1 cellular context compared by ENCODE assay signal in genomic region chr16:31286421-31287032, GRCh38.
TF ChIP-seq lines count a peak whose summit lies in the region.

No MANE protein-coding gene starts in this region.

TF ChIP-seq in GM12878, 131 proteins besides CTCF, POLR2A, EP300 and RAD21 (continued from another document and continues in another):
- TF ChIP-seq E2F4 (IDR thresholded peaks at IDR 0.05; ENCODE audit: low read depth, low read length) (no peak), PML (IDR thresholded peaks at IDR 0.05; ENCODE audit: low read length) (no peak), ZBTB33 (IDR thresholded peaks at IDR 0.05) (no peak), SKIL (IDR thresholded peaks at IDR 0.05; ENCODE audit: low read depth, poor library complexity, severe bottlenecking) (peak; percentile 61), MYB (IDR thresholded peaks at IDR 0.05; ENCODE audit: borderline replicate concordance, low read depth, low read length) (no peak), EGR1 (IDR thresholded peaks at IDR 0.05; ENCODE audit: borderline replicate concordance in 1 of 2, low read depth in 2 of 2, low read length in 2 of 2) (no peak), SUPT20H (IDR thresholded peaks at IDR 0.05; ENCODE audit: borderline replicate concordance, control insufficient read depth, low read depth, low read length) (no peak), MEF2B (IDR thresholded peaks at IDR 0.05; ENCODE audit: partially characterized antibody, poor library complexity, severe bottlenecking) (peak; percentile 72), CHD2 (IDR thresholded peaks at IDR 0.05; ENCODE audit: borderline replicate concordance, low read depth, low read length) (no peak), SRF (IDR thresholded peaks at IDR 0.05; ENCODE audit: low read depth in 2 of 2, low read length in 2 of 2) (no peak), YBX1 (IDR thresholded peaks at IDR 0.05) (no peak), SP1 (IDR thresholded peaks at IDR 0.05; ENCODE audit: low read depth, low read length) (no peak), GATAD2B (conservative IDR thresholded peaks at IDR 0.05; ENCODE audit: low read depth) (no peak), KAT2A (conservative IDR thresholded peaks at IDR 0.05; ENCODE audit: control insufficient read depth, low read depth, low read length) (no peak), ZSCAN29 (IDR thresholded peaks at IDR 0.05) (no peak), CEBPB (IDR thresholded peaks at IDR 0.05; ENCODE audit: borderline replicate concordance in 1 of 2, low read depth in 2 of 2, low read length in 2 of 2) (no peak), ZNF207 (IDR thresholded peaks at IDR 0.05; ENCODE audit: borderline replicate concordance) (no peak), IRF3 (IDR thresholded peaks at IDR 0.05) (no peak), IKZF2 (IDR thresholded peaks at IDR 0.05) (peak; percentile 76 to 83), EZH2 (IDR thresholded peaks at IDR 0.05; ENCODE audit: borderline replicate concordance, control insufficient read depth, low read depth, low read length) (no peak), ZNF274 (IDR thresholded peaks at IDR 0.05; ENCODE audit: insufficient read depth, insufficient read length) (no peak), ATF7 (IDR thresholded peaks at IDR 0.05; ENCODE audit: low read depth) (peak; percentile 84), RB1 (IDR thresholded peaks at IDR 0.05; ENCODE audit: borderline replicate concordance) (no peak), PAX5 (IDR thresholded peaks at IDR 0.05; ENCODE audit: borderline replicate concordance, low read depth, low read length) (no peak), MEF2A (IDR thresholded peaks at IDR 0.05; ENCODE audit: insufficient read depth, low read depth, low read length) (0 out of 2 replicates have a peak, but pooled peaks have one; percentile 10), STAT3 (IDR thresholded peaks at IDR 0.05; ENCODE audit: low read depth, low read length) (no peak), USF2 (IDR thresholded peaks at IDR 0.05; ENCODE audit: borderline replicate concordance, low read depth, low read length) (no peak), POLR2AphosphoS5 (IDR thresholded peaks at IDR 0.05; ENCODE audit: low read length) (no peak), CEBPZ (IDR thresholded peaks at IDR 0.05; ENCODE audit: low read depth, low read length) (no peak)
- TF ChIP-seq, protein P1, sequence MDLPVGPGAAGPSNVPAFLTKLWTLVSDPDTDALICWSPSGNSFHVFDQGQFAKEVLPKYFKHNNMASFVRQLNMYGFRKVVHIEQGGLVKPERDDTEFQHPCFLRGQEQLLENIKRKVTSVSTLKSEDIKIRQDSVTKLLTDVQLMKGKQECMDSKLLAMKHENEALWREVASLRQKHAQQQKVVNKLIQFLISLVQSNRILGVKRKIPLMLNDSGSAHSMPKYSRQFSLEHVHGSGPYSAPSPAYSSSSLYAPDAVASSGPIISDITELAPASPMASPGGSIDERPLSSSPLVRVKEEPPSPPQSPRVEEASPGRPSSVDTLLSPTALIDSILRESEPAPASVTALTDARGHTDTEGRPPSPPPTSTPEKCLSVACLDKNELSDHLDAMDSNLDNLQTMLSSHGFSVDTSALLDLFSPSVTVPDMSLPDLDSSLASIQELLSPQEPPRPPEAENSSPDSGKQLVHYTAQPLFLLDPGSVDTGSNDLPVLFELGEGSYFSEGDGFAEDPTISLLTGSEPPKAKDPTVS (IDR thresholded peaks at IDR 0.05; ENCODE audit: low read depth, low read length), result no peak
- TF ChIP-seq, protein P2, sequence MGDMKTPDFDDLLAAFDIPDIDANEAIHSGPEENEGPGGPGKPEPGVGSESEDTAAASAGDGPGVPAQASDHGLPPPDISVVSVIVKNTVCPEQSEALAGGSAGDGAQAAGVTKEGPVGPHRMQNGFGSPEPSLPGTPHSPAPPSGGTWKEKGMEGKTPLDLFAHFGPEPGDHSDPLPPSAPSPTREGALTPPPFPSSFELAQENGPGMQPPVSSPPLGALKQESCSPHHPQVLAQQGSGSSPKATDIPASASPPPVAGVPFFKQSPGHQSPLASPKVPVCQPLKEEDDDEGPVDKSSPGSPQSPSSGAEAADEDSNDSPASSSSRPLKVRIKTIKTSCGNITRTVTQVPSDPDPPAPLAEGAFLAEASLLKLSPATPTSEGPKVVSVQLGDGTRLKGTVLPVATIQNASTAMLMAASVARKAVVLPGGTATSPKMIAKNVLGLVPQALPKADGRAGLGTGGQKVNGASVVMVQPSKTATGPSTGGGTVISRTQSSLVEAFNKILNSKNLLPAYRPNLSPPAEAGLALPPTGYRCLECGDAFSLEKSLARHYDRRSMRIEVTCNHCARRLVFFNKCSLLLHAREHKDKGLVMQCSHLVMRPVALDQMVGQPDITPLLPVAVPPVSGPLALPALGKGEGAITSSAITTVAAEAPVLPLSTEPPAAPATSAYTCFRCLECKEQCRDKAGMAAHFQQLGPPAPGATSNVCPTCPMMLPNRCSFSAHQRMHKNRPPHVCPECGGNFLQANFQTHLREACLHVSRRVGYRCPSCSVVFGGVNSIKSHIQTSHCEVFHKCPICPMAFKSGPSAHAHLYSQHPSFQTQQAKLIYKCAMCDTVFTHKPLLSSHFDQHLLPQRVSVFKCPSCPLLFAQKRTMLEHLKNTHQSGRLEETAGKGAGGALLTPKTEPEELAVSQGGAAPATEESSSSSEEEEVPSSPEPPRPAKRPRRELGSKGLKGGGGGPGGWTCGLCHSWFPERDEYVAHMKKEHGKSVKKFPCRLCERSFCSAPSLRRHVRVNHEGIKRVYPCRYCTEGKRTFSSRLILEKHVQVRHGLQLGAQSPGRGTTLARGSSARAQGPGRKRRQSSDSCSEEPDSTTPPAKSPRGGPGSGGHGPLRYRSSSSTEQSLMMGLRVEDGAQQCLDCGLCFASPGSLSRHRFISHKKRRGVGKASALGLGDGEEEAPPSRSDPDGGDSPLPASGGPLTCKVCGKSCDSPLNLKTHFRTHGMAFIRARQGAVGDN (IDR thresholded peaks at IDR 0.05), result no peak
- TF ChIP-seq, protein P3, sequence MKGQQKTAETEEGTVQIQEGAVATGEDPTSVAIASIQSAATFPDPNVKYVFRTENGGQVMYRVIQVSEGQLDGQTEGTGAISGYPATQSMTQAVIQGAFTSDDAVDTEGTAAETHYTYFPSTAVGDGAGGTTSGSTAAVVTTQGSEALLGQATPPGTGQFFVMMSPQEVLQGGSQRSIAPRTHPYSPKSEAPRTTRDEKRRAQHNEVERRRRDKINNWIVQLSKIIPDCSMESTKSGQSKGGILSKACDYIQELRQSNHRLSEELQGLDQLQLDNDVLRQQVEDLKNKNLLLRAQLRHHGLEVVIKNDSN (IDR thresholded peaks at IDR 0.05; ENCODE audit: borderline replicate concordance, extremely low read length, insufficient read depth, low read depth, low read length), result no peak
- TF ChIP-seq, protein P4, sequence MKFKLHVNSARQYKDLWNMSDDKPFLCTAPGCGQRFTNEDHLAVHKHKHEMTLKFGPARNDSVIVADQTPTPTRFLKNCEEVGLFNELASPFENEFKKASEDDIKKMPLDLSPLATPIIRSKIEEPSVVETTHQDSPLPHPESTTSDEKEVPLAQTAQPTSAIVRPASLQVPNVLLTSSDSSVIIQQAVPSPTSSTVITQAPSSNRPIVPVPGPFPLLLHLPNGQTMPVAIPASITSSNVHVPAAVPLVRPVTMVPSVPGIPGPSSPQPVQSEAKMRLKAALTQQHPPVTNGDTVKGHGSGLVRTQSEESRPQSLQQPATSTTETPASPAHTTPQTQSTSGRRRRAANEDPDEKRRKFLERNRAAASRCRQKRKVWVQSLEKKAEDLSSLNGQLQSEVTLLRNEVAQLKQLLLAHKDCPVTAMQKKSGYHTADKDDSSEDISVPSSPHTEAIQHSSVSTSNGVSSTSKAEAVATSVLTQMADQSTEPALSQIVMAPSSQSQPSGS (IDR thresholded peaks at IDR 0.05; ENCODE audit: low read length), result no peak
